In genomic region chr1:150182233-150182632, GRCh38 we compare ENCODE assay signal across 25 cellular contexts.
A peak's percentile ranks its signal among the peaks of the same experiment; 100 is the strongest.
DNase-seq lines count a peak whose midpoint lies in the region; ATAC-seq and TF ChIP-seq lines count a peak whose summit lies in the region.
"Had no signal": no experiment of that assay in that cellular context is flagged by ENCODE, and none has a peak within 500 bp of the region (broad histone marks: within the 10 kb centered on the region; RNA-seq: fewer than 3 reads in every experiment).

No MANE protein-coding gene starts in this region.

- ATAC-seq in HG02759 (IDR thresholded peaks at IDR 0.05; ENCODE audit: unreplicated experiment) (no peak), HG03571 (IDR thresholded peaks at IDR 0.05; ENCODE audit: unreplicated experiment) (no peak)
- ATAC-seq: gastroesophageal sphincter, lower lobe of right lung had no signal

- H3K27me3 ChIP-seq in neutrophil: no peaks in the 10 kb centered on the region
- H3K27me3 ChIP-seq: breast epithelium, colonic mucosa, gastroesophageal sphincter, spleen, tibial artery had no signal

- H3K4me3 ChIP-seq in neutrophil (ENCODE audit: low read depth in 1 of 2, low read length in 1 of 2): no peak overlapping the region
- H3K4me3 ChIP-seq: breast epithelium, colonic mucosa, gastroesophageal sphincter, lower lobe of right lung, spleen, tibial artery had no signal

- no peaks in the 10 kb centered on the region for H3K9me3 ChIP-seq in neutrophil
- H3K9me3 ChIP-seq: breast epithelium, colonic mucosa, gastroesophageal sphincter, lower lobe of right lung, spleen, tibial artery had no signal

- TF ChIP-seq CTCF in neutrophil (IDR thresholded peaks at IDR 0.05) (no peak), GM13977 (IDR thresholded peaks at IDR 0.05; ENCODE audit: extremely low read depth, insufficient read depth, missing control alignments) (no peak)

- peak overlapping the region; percentile 26 for H3K27ac ChIP-seq in neutrophil
- H3K27ac ChIP-seq: breast epithelium, colonic mucosa, lower lobe of right lung, tibial artery had no signal

- intact Hi-C loops in head of caudate nucleus (cut with DNase I): loop anchor here (10.0 kb wide), 2 partner anchors 117 to 217 kb away; partner anchors contain the start of gene VPS45

- in situ Hi-C loops in GM13977 (cut with MboI; ENCODE audit: low pct_unique_long_range_greater_than_20kb, low sequenced_read_pairs, unreplicated experiment): no loop called here

- no peaks in the 10 kb centered on the region for H3K36me3 ChIP-seq in neutrophil
- H3K36me3 ChIP-seq: breast epithelium, colonic mucosa, gastroesophageal sphincter, lower lobe of right lung, spleen, tibial artery had no signal

- peak in 52 of 58 donors; percentile 9 to 88 (median 58) for DNase-seq in anterior cingulate cortex (lab: John Stamatoyannopoulos, UW)
- peak; percentile 35 to 88 (median 68) for DNase-seq in head of caudate nucleus
- no peak for DNase-seq in GM13977 (ENCODE audit: low spot score)
- DNase-seq in activated CD4-positive, alpha-beta T cell treated with anti-CD3 and anti-CD28 coated beads for 48 hours: no peak
- DNase-seq: activated B cell treated with CpG ODN at 0.5 μM for 24 hours; activated CD4-positive, alpha-beta memory T cell treated with anti-CD3 and anti-CD28 coated beads for 36 hours; activated gamma-delta T cell; CD8-positive, alpha-beta memory T cell; colonic mucosa; GF-D8; GOT3; lower lobe of right lung; NCI-H1417 treated with DMSO at 0.1 percent for 48 hours; OCI-M1; Right ventricle myocardium superior; spleen; stimulated activated CD4-positive, alpha-beta T cell treated with anti-CD3 and anti-CD28 coated beads, Interleukin-4, amount 100 ng/mL, for 24 hours; stimulated activated naive CD4-positive, alpha-beta T cell treated with Interleukin-2 at 50 U/mL for 16 hours; T1000; tibial artery had no signal

- peaks cover 76 to 79% of the 10 kb centered on the region in 2 experiments for H3K4me1 ChIP-seq in neutrophil (ENCODE audit: control insufficient read depth in 1 of 2, insufficient read depth in 1 of 2, low read depth in 1 of 2, low read length in 1 of 2)
- H3K4me1 ChIP-seq: breast epithelium, colonic mucosa had no signal

Comparison
In these comparisons a context has a peak if more than half of its experiments do, and no peak if none do; other contexts are left out.
1. DNase-seq: peak in anterior cingulate cortex (52 of 58) and head of caudate nucleus (42 of 42); none in GM13977 (single experiment) and activated CD4-positive, alpha-beta T cell treated with anti-CD3 and anti-CD28 coated beads for 48 hours (single experiment).